In genomic region chr4:14871676-14872430, GRCh38 we compare ENCODE assay signal across 8 cellular contexts.
A peak's percentile ranks its signal among the peaks of the same experiment; 100 is the strongest.
DNase-seq lines count a peak whose midpoint lies in the region; ATAC-seq and TF ChIP-seq lines count a peak whose summit lies in the region.

No MANE protein-coding gene starts in this region.

- H3K27me3 ChIP-seq in A673 (replicated peaks; ENCODE audit: insufficient read depth, low read depth, low read length, poor library complexity) (no peaks in the 10 kb centered on the region), stomach smooth muscle (ENCODE audit: control insufficient read depth in 1 of 2, insufficient read depth in 2 of 2, low read length in 2 of 2) (no peaks in the 10 kb centered on the region)

- DNase-seq in A673 (ENCODE audit: low spot score), result no peak
- DNase-seq in T-helper 1 cell, result peak in 3 of 5 donors; percentile 3 to 7 (median 6)
- no peak for DNase-seq in fibroblast of pulmonary artery (ENCODE audit: low read depth)
- no peak for DNase-seq in NCI-H187 treated with DMSO at 0.1 percent for 48 hours (lab: John Stamatoyannopoulos, UW)

- H3K27ac ChIP-seq in A673 (ENCODE audit: low read depth, low read length, poor library complexity, severe bottlenecking) (no peak overlapping the region), stomach smooth muscle (ENCODE audit: low read length) (peak overlapping the region; percentile 37)

- peaks cover 2% of the 10 kb centered on the region for H3K4me1 ChIP-seq in A673 (ENCODE audit: insufficient read depth, low read length, poor library complexity, severe bottlenecking)
- peaks cover 22% of the 10 kb centered on the region for H3K4me1 ChIP-seq in stomach smooth muscle (ENCODE audit: control insufficient read depth, insufficient read depth, low read length)

- ATAC-seq in GM18511 (IDR thresholded peaks at IDR 0.05; ENCODE audit: unreplicated experiment) (peak; percentile 37), HG03159 (IDR thresholded peaks at IDR 0.05; ENCODE audit: unreplicated experiment) (no peak), GM18505 (IDR thresholded peaks at IDR 0.05; ENCODE audit: unreplicated experiment) (no peak)

- H3K9me3 ChIP-seq in A673 (ENCODE audit: low read depth, low read length, poor library complexity, severe bottlenecking), result no peaks in the 10 kb centered on the region
- H3K9me3 ChIP-seq in stomach smooth muscle (ENCODE audit: control insufficient read depth in 2 of 2, low read length in 2 of 2), result no peaks in the 10 kb centered on the region

- CTCF ChIA-PET in A673 (lab: Charles Lee), result no interaction called here

- intact Hi-C loops in A673 (cut with micrococcal nuclease; ENCODE audit: unreplicated experiment), result no loop called here

- H3K36me3 ChIP-seq in A673 (ENCODE audit: insufficient read depth, low read length, poor library complexity, severe bottlenecking) (no peaks in the 10 kb centered on the region), stomach smooth muscle (ENCODE audit: control insufficient read depth in 2 of 2, insufficient read depth in 2 of 2, low read length in 2 of 2) (no peaks in the 10 kb centered on the region)

- H3K9ac ChIP-seq in stomach smooth muscle (ENCODE audit: low read length in 2 of 2), result no peak overlapping the region

- no peak for TF ChIP-seq POLR2A in GM18505 (IDR thresholded peaks at IDR 0.05; ENCODE audit: borderline replicate concordance, extremely low read depth, insufficient read depth, insufficient read length)

- H3K4me3 ChIP-seq in A673 (ENCODE audit: low read depth, low read length, poor library complexity, severe bottlenecking) (no peak overlapping the region), fibroblast of pulmonary artery (replicated peaks; ENCODE audit: low read depth, low read length) (no peak overlapping the region), stomach smooth muscle (ENCODE audit: low read length in 2 of 2) (no peak overlapping the region)

- POLR2A ChIA-PET in A673 (lab: Charles Lee; ENCODE audit: low non-redundant PET), result no interaction called here

- TF ChIP-seq CTCF in A673 (conservative IDR thresholded peaks at IDR 0.05; ENCODE audit: low read depth, low read length) (peak; percentile 49), fibroblast of pulmonary artery (IDR thresholded peaks at IDR 0.05; ENCODE audit: low read length, missing control alignments) (peak; percentile 31)

- no TSS peak for BruUV-seq in A673 (replicated peaks; lab: Mats Ljungman, UMichigan)

Comparison
In these comparisons a context has a peak if more than half of its experiments do, and no peak if none do; other contexts are left out.
1. DNase-seq: peak in T-helper 1 cell (3 of 5); none in A673 (single experiment), fibroblast of pulmonary artery (single experiment) and NCI-H187 treated with DMSO at 0.1 percent for 48 hours (single experiment).